Comparison of ENCODE assay signal across 28 cellular contexts in the genomic region with DNA sequence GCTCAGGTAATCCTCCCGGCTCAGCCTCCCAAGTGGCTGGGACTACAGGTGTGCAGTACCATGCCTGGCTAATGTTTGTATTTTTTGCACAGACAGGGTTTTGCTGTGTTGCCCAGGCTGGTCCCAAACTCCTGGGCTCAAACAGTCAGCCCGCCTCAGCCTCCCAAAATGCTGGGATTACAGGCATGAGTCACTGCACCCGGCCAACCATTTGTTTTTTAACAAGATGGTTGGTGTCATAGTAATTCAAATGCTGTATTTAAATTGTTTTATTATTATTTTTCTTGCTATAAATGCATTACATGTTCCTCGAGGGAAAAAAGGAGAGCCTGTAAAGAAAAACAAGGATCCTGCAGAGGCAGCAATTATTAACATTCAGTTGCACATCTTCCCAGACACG.
"Had no signal": no experiment of that assay in that cellular context is flagged by ENCODE, and none has a peak within 500 bp of the region (broad histone marks: within the 10 kb centered on the region; RNA-seq: fewer than 3 reads in every experiment).

No MANE protein-coding gene starts in this region.

- H3K27ac ChIP-seq: brain microvascular endothelial cell, coronary artery had no signal

- H3K27me3 Mint-ChIP-seq: activated CD4-positive, alpha-beta memory T cell treated with anti-CD3 and anti-CD28 coated beads for 36 hours; activated CD4-positive, alpha-beta T cell treated with anti-CD3 and anti-CD28 coated beads for 36 hours; activated CD4-positive, alpha-beta T cell treated with anti-CD3 and anti-CD28 coated beads, Interleukin-2, amount 10 ng/mL, durations not matched to agents 24 days and 14 days; activated CD8-positive, alpha-beta memory T cell treated with anti-CD3 and anti-CD28 coated beads, Interleukin-2, amount 10 ng/mL, durations not matched to agents 7 days and 5 days; activated naive CD4-positive, alpha-beta T cell treated with anti-CD3 and anti-CD28 coated beads, Interleukin-2, amount 10 ng/mL, durations not matched to agents 7 days and 5 days; activated naive CD8-positive, alpha-beta T cell treated with anti-CD3 and anti-CD28 coated beads, Interleukin-2, amount 10 ng/mL, durations not matched to agents 7 days and 5 days; activated T-cell treated with anti-CD3 and anti-CD28 coated beads, Interleukin-2, amount 50 U/mL, for 24 hours; central memory CD8-positive, alpha-beta T cell; dendritic cell treated with granulocyte-macrophage colony-stimulating factor and Interleukin-4, amounts not matched to agents 40 ng/mL and 50 ng/mL, for 4 days had no signal

- H3K27ac Mint-ChIP-seq: activated CD4-positive, alpha-beta memory T cell treated with anti-CD3 and anti-CD28 coated beads for 36 hours; activated CD4-positive, alpha-beta T cell treated with anti-CD3 and anti-CD28 coated beads for 36 hours; activated CD4-positive, alpha-beta T cell treated with anti-CD3 and anti-CD28 coated beads, Interleukin-2, amount 10 ng/mL, durations not matched to agents 24 days and 14 days; activated CD8-positive, alpha-beta memory T cell treated with anti-CD3 and anti-CD28 coated beads, Interleukin-2, amount 10 ng/mL, durations not matched to agents 7 days and 5 days; activated CD8-positive, alpha-beta T cell treated with anti-CD3 and anti-CD28 coated beads, Interleukin-2, amount 10 ng/mL, durations not matched to agents 7 days and 5 days; activated naive CD4-positive, alpha-beta T cell treated with anti-CD3 and anti-CD28 coated beads, Interleukin-2, amount 10 ng/mL, durations not matched to agents 7 days and 5 days; activated T-cell treated with anti-CD3 and anti-CD28 coated beads, Interleukin-2, amount 50 U/mL, for 24 hours; activated T-cell treated with anti-CD3 and anti-CD28 coated beads, Interleukin-2, amount 50 U/mL, for 72 hours; dendritic cell treated with granulocyte-macrophage colony-stimulating factor and Interleukin-4, amounts not matched to agents 40 ng/mL and 50 ng/mL, for 4 days; endodermal cell had no signal

- H3K4me1 Mint-ChIP-seq: activated CD4-positive, alpha-beta T cell treated with anti-CD3 and anti-CD28 coated beads for 36 hours; activated CD4-positive, alpha-beta T cell treated with anti-CD3 and anti-CD28 coated beads, Interleukin-2, amount 10 ng/mL, durations not matched to agents 24 days and 14 days; activated CD8-positive, alpha-beta memory T cell treated with anti-CD3 and anti-CD28 coated beads, Interleukin-2, amount 10 ng/mL, durations not matched to agents 7 days and 5 days; activated naive CD4-positive, alpha-beta T cell treated with anti-CD3 and anti-CD28 coated beads, Interleukin-2, amount 10 ng/mL, durations not matched to agents 7 days and 5 days; activated naive CD8-positive, alpha-beta T cell treated with anti-CD3 and anti-CD28 coated beads, Interleukin-2, amount 10 ng/mL, durations not matched to agents 7 days and 5 days; central memory CD8-positive, alpha-beta T cell; endodermal cell had no signal

- ATAC-seq: activated CD4-positive, alpha-beta T cell treated with anti-CD3 and anti-CD28 coated beads for 36 hours; activated CD8-positive, alpha-beta memory T cell treated with anti-CD3 and anti-CD28 coated beads, Interleukin-2, amount 10 ng/mL, durations not matched to agents 7 days and 5 days; activated CD8-positive, alpha-beta T cell treated with anti-CD3 and anti-CD28 coated beads, Interleukin-2, amount 10 ng/mL, durations not matched to agents 7 days and 5 days; activated naive CD4-positive, alpha-beta T cell treated with anti-CD3 and anti-CD28 coated beads, Interleukin-2, amount 50 U/mL, for 72 hours; activated T-cell treated with anti-CD3 and anti-CD28 coated beads, Interleukin-2, amount 50 U/mL, for 72 hours; esophagus mucosa had no signal

- H3K4me3 ChIP-seq: coronary artery, dorsolateral prefrontal cortex had no signal

- H3K9me3 Mint-ChIP-seq: activated CD4-positive, alpha-beta memory T cell treated with anti-CD3 and anti-CD28 coated beads for 36 hours; activated CD4-positive, alpha-beta T cell treated with anti-CD3 and anti-CD28 coated beads, Interleukin-2, amount 10 ng/mL, durations not matched to agents 24 days and 14 days; activated naive CD4-positive, alpha-beta T cell treated with anti-CD3 and anti-CD28 coated beads, Interleukin-2, amount 10 ng/mL, durations not matched to agents 7 days and 5 days; activated naive CD4-positive, alpha-beta T cell treated with anti-CD3 and anti-CD28 coated beads, Interleukin-2, amount 50 U/mL, for 72 hours; activated naive CD8-positive, alpha-beta T cell treated with anti-CD3 and anti-CD28 coated beads, Interleukin-2, amount 10 ng/mL, durations not matched to agents 7 days and 5 days; activated T-cell treated with anti-CD3 and anti-CD28 coated beads, Interleukin-2, amount 50 U/mL, for 24 hours; activated T-cell treated with anti-CD3 and anti-CD28 coated beads, Interleukin-2, amount 50 U/mL, for 72 hours; central memory CD8-positive, alpha-beta T cell; dendritic cell treated with granulocyte-macrophage colony-stimulating factor and Interleukin-4, amounts not matched to agents 40 ng/mL and 50 ng/mL, for 4 days; endodermal cell had no signal

- H3K27me3 ChIP-seq: brain microvascular endothelial cell, dorsolateral prefrontal cortex had no signal

- H3K4me3 Mint-ChIP-seq: activated CD4-positive, alpha-beta memory T cell treated with anti-CD3 and anti-CD28 coated beads for 36 hours; activated CD4-positive, alpha-beta T cell treated with anti-CD3 and anti-CD28 coated beads for 36 hours; activated CD4-positive, alpha-beta T cell treated with anti-CD3 and anti-CD28 coated beads, Interleukin-2, amount 10 ng/mL, durations not matched to agents 24 days and 14 days; activated CD8-positive, alpha-beta memory T cell treated with anti-CD3 and anti-CD28 coated beads, Interleukin-2, amount 10 ng/mL, durations not matched to agents 7 days and 5 days; activated CD8-positive, alpha-beta T cell treated with anti-CD3 and anti-CD28 coated beads, Interleukin-2, amount 10 ng/mL, durations not matched to agents 7 days and 5 days; activated naive CD4-positive, alpha-beta T cell treated with anti-CD3 and anti-CD28 coated beads, Interleukin-2, amount 10 ng/mL, durations not matched to agents 7 days and 5 days; activated naive CD8-positive, alpha-beta T cell treated with anti-CD3 and anti-CD28 coated beads, Interleukin-2, amount 10 ng/mL, durations not matched to agents 7 days and 5 days; activated T-cell treated with anti-CD3 and anti-CD28 coated beads, Interleukin-2, amount 50 U/mL, for 24 hours; activated T-cell treated with anti-CD3 and anti-CD28 coated beads, Interleukin-2, amount 50 U/mL, for 72 hours; central memory CD8-positive, alpha-beta T cell; dendritic cell treated with granulocyte-macrophage colony-stimulating factor and Interleukin-4, amounts not matched to agents 40 ng/mL and 50 ng/mL, for 4 days; endodermal cell had no signal

- DNase-seq: activated CD4-positive, alpha-beta memory T cell treated with anti-CD3 and anti-CD28 coated beads for 36 hours; activated CD4-positive, alpha-beta T cell treated with anti-CD3 and anti-CD28 coated beads for 36 hours; activated CD4-positive, alpha-beta T cell treated with anti-CD3 and anti-CD28 coated beads, Interleukin-2, amount 10 ng/mL, durations not matched to agents 24 days and 14 days; activated CD4-positive, CD25-positive, alpha-beta regulatory T cell; activated CD4-positive, CD25-positive, alpha-beta regulatory T cell treated with anti-CD3 and anti-CD28 coated beads, Interleukin-2, amount 50 U/mL, for 72 hours; activated CD8-positive, alpha-beta memory T cell treated with anti-CD3 and anti-CD28 coated beads, Interleukin-2, amount 10 ng/mL, durations not matched to agents 7 days and 5 days; activated CD8-positive, alpha-beta memory T cell treated with anti-CD3 and anti-CD28 coated beads, Interleukin-2, amount 50 U/mL, for 4 hours; activated CD8-positive, alpha-beta T cell treated with anti-CD3 and anti-CD28 coated beads, Interleukin-2, amount 10 ng/mL, durations not matched to agents 7 days and 5 days; activated gamma-delta T cell; activated naive CD4-positive, alpha-beta T cell; activated naive CD4-positive, alpha-beta T cell treated with anti-CD3 and anti-CD28 coated beads, Interleukin-2, amount 10 ng/mL, durations not matched to agents 7 days and 5 days; activated naive CD8-positive, alpha-beta T cell treated with anti-CD3 and anti-CD28 coated beads, Interleukin-2, amount 10 ng/mL, durations not matched to agents 7 days and 5 days; activated T-cell treated with anti-CD3 and anti-CD28 coated beads, Interleukin-2, amount 50 U/mL, for 24 hours; activated T-cell treated with anti-CD3 and anti-CD28 coated beads, Interleukin-2, amount 50 U/mL, for 72 hours; amniotic stem cell; anterior cingulate cortex; brain microvascular endothelial cell; dorsolateral prefrontal cortex; effector memory CD4-positive, alpha-beta T cell; endodermal cell; foreskin fibroblast; head of caudate nucleus; T-helper 2 cell had no signal
